13 cellular contexts compared by ENCODE assay signal in genomic region chr5:124952566-124952965, GRCh38.
A peak's percentile ranks its signal among the peaks of the same experiment; 100 is the strongest.
DNase-seq lines count a peak whose midpoint lies in the region; ATAC-seq, FAIRE-seq and TF ChIP-seq lines count a peak whose summit lies in the region.
"Had no signal": no experiment of that assay in that cellular context is flagged by ENCODE, and none has a peak within 500 bp of the region (broad histone marks: within the 10 kb centered on the region; RNA-seq: fewer than 3 reads in every experiment).

No MANE protein-coding gene starts in this region.

- no peaks in the 10 kb centered on the region for H3K36me3 Mint-ChIP-seq in activated CD8-positive, alpha-beta T cell treated with anti-CD3 and anti-CD28 coated beads, Interleukin-2, amount 10 ng/mL, durations not matched to agents 7 days and 5 days (ENCODE audit: low read depth)
- H3K36me3 Mint-ChIP-seq in osteocyte (ENCODE audit: unreplicated experiment): no peaks in the 10 kb centered on the region

- H3K79me2 ChIP-seq in GM12878 (ENCODE audit: control insufficient read depth, insufficient read depth, low read length): no peaks in the 10 kb centered on the region

- 0% methylated on average over 2 of the region's 2 CpGs for WGBS in GM12878 (ENCODE audit: insufficient coverage, insufficient replicate concordance, low lambda C conversion rate, missing lambda C conversion rate)

- H3K4me2 ChIP-seq in GM12878 (ENCODE audit: control insufficient read depth, insufficient read depth): peak overlapping the region; percentile 45; the same call in 1 of the 2 replicates

- TF ChIP-seq EP300 in GM12878 (IDR thresholded peaks at IDR 0.05; ENCODE audit: borderline replicate concordance in 1 of 2, control insufficient read depth in 1 of 2, low read depth in 2 of 2, low read length in 2 of 2): no peak

- peak overlapping the region; percentile 49; the same call in 1 of the 2 replicates for H3K9ac ChIP-seq in GM12878 (ENCODE audit: control insufficient read depth, insufficient read depth, low read length)

- no TSS peak for BruUV-seq in GM12878 (replicated peaks; lab: Mats Ljungman, UMichigan)

- CTCF ChIA-PET in GM12878 (lab: Yijun Ruan, JAX): interaction anchor here (1.0 to 2.2 kb wide), 5 partner anchors 16 to 202 kb away, joined by 3 to 9 read pairs (median 5); no protein-coding TSS in a partner anchor
- CTCF ChIA-PET in activated CD8-positive, alpha-beta T cell treated with anti-CD3 and anti-CD28 coated beads, Interleukin-2, amount 10 ng/mL, durations not matched to agents 7 days and 5 days (lab: Charles Lee): no interaction called here

- no peak overlapping the region for H3K4me3 Mint-ChIP-seq in activated CD8-positive, alpha-beta T cell treated with anti-CD3 and anti-CD28 coated beads, Interleukin-2, amount 10 ng/mL, durations not matched to agents 7 days and 5 days
- H3K4me3 Mint-ChIP-seq in osteocyte (ENCODE audit: unreplicated experiment): no peak overlapping the region

- no peaks in the 10 kb centered on the region for H3K27me3 Mint-ChIP-seq in activated CD8-positive, alpha-beta T cell treated with anti-CD3 and anti-CD28 coated beads, Interleukin-2, amount 10 ng/mL, durations not matched to agents 7 days and 5 days (ENCODE audit: low read depth)
- no peaks in the 10 kb centered on the region for H3K27me3 Mint-ChIP-seq in osteocyte (ENCODE audit: unreplicated experiment)

- peak; percentile 71 for ATAC-seq in GM18907 (IDR thresholded peaks at IDR 0.05; ENCODE audit: unreplicated experiment)
- peak; percentile 63 for ATAC-seq in GM21528 (IDR thresholded peaks at IDR 0.05; ENCODE audit: low FRiP score, unreplicated experiment)
- ATAC-seq in HG03103 (IDR thresholded peaks at IDR 0.05; ENCODE audit: low read depth, unreplicated experiment): peak; percentile 49
- ATAC-seq in GM12878: peak; percentile 78
- ATAC-seq in activated CD8-positive, alpha-beta T cell treated with anti-CD3 and anti-CD28 coated beads, Interleukin-2, amount 10 ng/mL, durations not matched to agents 7 days and 5 days: no peak

- H4K20me1 ChIP-seq in GM12878 (ENCODE audit: control insufficient read depth, insufficient read depth): no peaks in the 10 kb centered on the region

- no peak for TF ChIP-seq POLR2A in GM12878 (IDR thresholded peaks at IDR 0.05; ENCODE audit: low read depth, low read length)

- TF ChIP-seq RAD21 in GM12878 (IDR thresholded peaks at IDR 0.05; ENCODE audit: insufficient read depth, low read depth, low read length): no peak

- H2AFZ ChIP-seq in GM12878 (ENCODE audit: control insufficient read depth, low read depth, low read length): peak overlapping the region; percentile 11; the same call in 1 of the 2 replicates

- intact Hi-C loops in GM12878 (cut with micrococcal nuclease; ENCODE audit: unreplicated experiment): loop anchor here (1.0 to 5.0 kb wide), 2 partner anchors 16 to 45 kb away; no protein-coding TSS in a partner anchor

- H3K4me1 Mint-ChIP-seq in activated CD8-positive, alpha-beta T cell treated with anti-CD3 and anti-CD28 coated beads, Interleukin-2, amount 10 ng/mL, durations not matched to agents 7 days and 5 days (ENCODE audit: low read depth): peaks cover 5% of the 10 kb centered on the region
- H3K4me1 Mint-ChIP-seq in osteocyte (ENCODE audit: unreplicated experiment): peaks cover 33% of the 10 kb centered on the region

- H3K9me3 ChIP-seq in GM12878 (replicated peaks; ENCODE audit: control insufficient read depth, insufficient read depth, low read length): peaks cover 3% of the 10 kb centered on the region
- H3K9me3 ChIP-seq: MG63, sigmoid colon had no signal

- H3K27ac ChIP-seq in GM12878 (ENCODE audit: control insufficient read depth, insufficient read depth): peak overlapping the region; percentile 75
- H3K27ac ChIP-seq: sigmoid colon had no signal

- no peaks in the 10 kb centered on the region for H3K36me3 ChIP-seq in GM12878 (ENCODE audit: control insufficient read depth in 2 of 2, insufficient read depth in 2 of 2, low read length in 1 of 2)
- H3K36me3 ChIP-seq: MG63, sigmoid colon had no signal

- peak overlapping the region; percentile 17; the same call in 1 of the 2 replicates for H3K4me3 ChIP-seq in GM12878
- H3K4me3 ChIP-seq: MG63, sigmoid colon had no signal

- POLR2A ChIA-PET in GM12878 (lab: Charles Lee): interaction anchor here (0.6 to 2.9 kb wide), 3 partner anchors 17 to 54 kb away, joined by 4 to 9 read pairs (median 8); no protein-coding TSS in a partner anchor
- POLR2A ChIA-PET in activated CD8-positive, alpha-beta T cell treated with anti-CD3 and anti-CD28 coated beads, Interleukin-2, amount 10 ng/mL, durations not matched to agents 7 days and 5 days (lab: Charles Lee): no interaction called here

- H3K4me1 ChIP-seq in GM12878 (ENCODE audit: control insufficient read depth, insufficient read depth, low read length): peaks cover 15% of the 10 kb centered on the region
- H3K4me1 ChIP-seq: sigmoid colon had no signal

- DNase-seq in GM12878 (ENCODE audit: low read depth, low spot score) (peak; percentile 34), osteocyte (ENCODE audit: extremely low spot score, unreplicated experiment) (no peak)
- DNase-seq in stimulated activated CD4-positive, alpha-beta T cell treated with anti-CD3 and anti-CD28 coated beads, Interleukin-1b, Interleukin-23, amount 100 ng/mL, for 48 hours: no peak
- DNase-seq in effector CD8-positive, alpha-beta T cell (lab: John Stamatoyannopoulos, UW): no peak
- DNase-seq in activated CD8-positive, alpha-beta T cell treated with anti-CD3 and anti-CD28 coated beads, Interleukin-2, amount 10 ng/mL, durations not matched to agents 7 days and 5 days: no peak
- DNase-seq: activated effector memory CD4-positive, alpha-beta T cell treated with anti-CD3 and anti-CD28 coated beads, Interleukin-2, amount 50 U/mL, for 16 hours; HCEC 1CT; sigmoid colon had no signal

- RAD21 ChIA-PET in GM12878 (lab: Charles Lee; ENCODE audit: unreplicated experiment): interaction anchor here (0.6 to 3.6 kb wide), 14 partner anchors 16 to 301 kb away, joined by 3 to 22 read pairs (median 4); no protein-coding TSS in a partner anchor

- no peak overlapping the region for H3K27ac Mint-ChIP-seq in activated CD8-positive, alpha-beta T cell treated with anti-CD3 and anti-CD28 coated beads, Interleukin-2, amount 10 ng/mL, durations not matched to agents 7 days and 5 days
- H3K27ac Mint-ChIP-seq in osteocyte (ENCODE audit: unreplicated experiment): no peak overlapping the region

- H3K9me3 Mint-ChIP-seq in activated CD8-positive, alpha-beta T cell treated with anti-CD3 and anti-CD28 coated beads, Interleukin-2, amount 10 ng/mL, durations not matched to agents 7 days and 5 days (ENCODE audit: insufficient read depth): peaks cover 10% of the 10 kb centered on the region
- no peaks in the 10 kb centered on the region for H3K9me3 Mint-ChIP-seq in osteocyte (ENCODE audit: unreplicated experiment)

- FAIRE-seq in GM12878 (lab: Jason Lieb, UNC): peak; percentile 13
- FAIRE-seq: frontal cortex had no signal

- H3K27me3 ChIP-seq in GM12878 (replicated peaks in 1 of 2; ENCODE audit: control insufficient read depth in 2 of 2, insufficient read depth in 2 of 2, low read length in 1 of 2): no peaks in the 10 kb centered on the region
- H3K27me3 ChIP-seq: MG63, sigmoid colon had no signal

- SMC1A ChIA-PET in GM12878 (lab: Charles Lee; ENCODE audit: uncharacterized antibody, unreplicated experiment): interaction anchor here (0.6 to 6.7 kb wide), 13 partner anchors 16 to 247 kb away, joined by 3 to 48 read pairs (median 4); no protein-coding TSS in a partner anchor

- in situ Hi-C loops in GM12878 (cut with MboI): no loop called here

- TF ChIP-seq CTCF in GM12878 (IDR thresholded peaks at IDR 0.05 in 2 of 3, conservative IDR thresholded peaks at IDR 0.05 in 1 of 3; ENCODE audit: control insufficient read depth in 2 of 3, extremely low read depth in 1 of 3, insufficient read depth in 1 of 3, low read depth in 3 of 3, low read length in 3 of 3) (no peak), osteocyte (IDR thresholded peaks at IDR 0.05) (no peak)

TF ChIP-seq in GM12878, 131 proteins besides CTCF, POLR2A, EP300 and RAD21:
- no peak for TF ChIP-seq CBFB (IDR thresholded peaks at IDR 0.05; ENCODE audit: low read depth)
- TF ChIP-seq SREBF2 (IDR thresholded peaks at IDR 0.05; ENCODE audit: low read length): no peak
- TF ChIP-seq YY1 (IDR thresholded peaks at IDR 0.05; ENCODE audit: low read depth, low read length): 0 out of 2 replicates have a peak, but pooled peaks have one; percentile 39
- no peak for TF ChIP-seq IKZF1 (conservative IDR thresholded peaks at IDR 0.05)
